ENCODE assay signal across 8 cellular contexts in genomic region chr20:12570371-12570770, GRCh38.
A peak's percentile ranks its signal among the peaks of the same experiment; 100 is the strongest.
DNase-seq lines count a peak whose midpoint lies in the region; ATAC-seq, FAIRE-seq and TF ChIP-seq lines count a peak whose summit lies in the region.

No MANE protein-coding gene starts in this region.

- H3K27ac ChIP-seq in H9 (ENCODE audit: insufficient read length, low read depth, low read length) (no peak overlapping the region), astrocyte (ENCODE audit: low read depth, low read length) (no peak overlapping the region), esophagus muscularis mucosa (replicated peaks in 1 of 4) (no peak overlapping the region)

- H3K79me2 ChIP-seq in H9 (ENCODE audit: insufficient read depth, low read length) (no peaks in the 10 kb centered on the region), astrocyte (ENCODE audit: insufficient read depth, low read length) (no peaks in the 10 kb centered on the region)

- H3K4me3 ChIP-seq in astrocyte (ENCODE audit: insufficient read depth, low read depth, low read length) (no peak overlapping the region), esophagus muscularis mucosa (no peak overlapping the region)

- peak; percentile 89 for TF ChIP-seq CTCF in H9 (conservative IDR thresholded peaks at IDR 0.05)
- peak; percentile 7 for TF ChIP-seq CTCF in astrocyte (IDR thresholded peaks at IDR 0.05; ENCODE audit: insufficient read depth, low read depth, low read length)
- TF ChIP-seq CTCF in osteocyte (IDR thresholded peaks at IDR 0.05): peak; percentile 20
- no peak for TF ChIP-seq CTCF in esophagus muscularis mucosa (IDR thresholded peaks at IDR 0.05)

- H3K4me3 Mint-ChIP-seq in H9: no peak overlapping the region
- no peak overlapping the region for H3K4me3 Mint-ChIP-seq in astrocyte (ENCODE audit: unreplicated experiment)
- no peak overlapping the region for H3K4me3 Mint-ChIP-seq in osteocyte (ENCODE audit: unreplicated experiment)

- H3K23ac ChIP-seq in H9 (ENCODE audit: insufficient read length, low read depth, low read length): no peak overlapping the region

- no peak overlapping the region for H2AFZ ChIP-seq in H9 (ENCODE audit: low read length)
- H2AFZ ChIP-seq in astrocyte (ENCODE audit: low read depth, low read length): no peak overlapping the region

- no peaks in the 10 kb centered on the region for H3K79me1 ChIP-seq in H9 (ENCODE audit: insufficient read depth, low read depth, low read length, poor library complexity, severe bottlenecking)

- no peak overlapping the region for H2BK12ac ChIP-seq in H9 (ENCODE audit: insufficient read length, low read depth, low read length)

- H3K36me3 ChIP-seq in astrocyte (ENCODE audit: insufficient read depth, low read length) (no peaks in the 10 kb centered on the region), esophagus muscularis mucosa (no peaks in the 10 kb centered on the region)

- no peak overlapping the region for H3K4ac ChIP-seq in H9 (ENCODE audit: low read depth, low read length)

- H3K27me3 Mint-ChIP-seq in H9 (ENCODE audit: low read depth) (no peaks in the 10 kb centered on the region), astrocyte (ENCODE audit: low read depth, unreplicated experiment) (no peaks in the 10 kb centered on the region), osteocyte (ENCODE audit: unreplicated experiment) (no peaks in the 10 kb centered on the region)

- H2BK15ac ChIP-seq in H9 (ENCODE audit: low read depth, low read length): no peak overlapping the region

- H3K9me3 Mint-ChIP-seq in H9 (no peaks in the 10 kb centered on the region), astrocyte (ENCODE audit: unreplicated experiment) (no peaks in the 10 kb centered on the region), osteocyte (ENCODE audit: unreplicated experiment) (no peaks in the 10 kb centered on the region)

- H3K4me1 ChIP-seq in H9 (ENCODE audit: insufficient read depth, low read length) (no peaks in the 10 kb centered on the region), astrocyte (ENCODE audit: insufficient read depth, low read length) (no peaks in the 10 kb centered on the region), esophagus muscularis mucosa (no peaks in the 10 kb centered on the region)

- no peaks in the 10 kb centered on the region for H4K20me1 ChIP-seq in H9 (ENCODE audit: control insufficient read depth, insufficient read depth, insufficient read length)
- H4K20me1 ChIP-seq in astrocyte (ENCODE audit: insufficient read depth, low read length): no peaks in the 10 kb centered on the region

- no peak overlapping the region for H2BK20ac ChIP-seq in H9 (ENCODE audit: low read depth, low read length, poor library complexity, severe bottlenecking)

- FAIRE-seq in astrocyte (lab: Jason Lieb, UNC): no peak

- H4K8ac ChIP-seq in H9 (replicated peaks; ENCODE audit: insufficient read length, low read depth, low read length): no peak overlapping the region

- no peak overlapping the region for H3K18ac ChIP-seq in H9 (ENCODE audit: insufficient read length, low read depth, low read length)

- H3K9me3 ChIP-seq in H9 (ENCODE audit: control insufficient read depth, low read depth, low read length): no peaks in the 10 kb centered on the region
- H3K9me3 ChIP-seq in astrocyte (ENCODE audit: insufficient read depth, low read depth, low read length): no peaks in the 10 kb centered on the region
- no peaks in the 10 kb centered on the region for H3K9me3 ChIP-seq in esophagus muscularis mucosa

- no peak overlapping the region for H3K9ac ChIP-seq in H9 (ENCODE audit: extremely low read depth, insufficient read length, low read length)
- H3K9ac ChIP-seq in astrocyte (ENCODE audit: low read length): no peak overlapping the region

- no peak overlapping the region for H3K27ac Mint-ChIP-seq in H9
- no peak overlapping the region for H3K27ac Mint-ChIP-seq in astrocyte (ENCODE audit: unreplicated experiment)
- no peak overlapping the region for H3K27ac Mint-ChIP-seq in osteocyte (ENCODE audit: unreplicated experiment)

- no peak overlapping the region for H3K14ac ChIP-seq in H9 (ENCODE audit: insufficient read depth, low read length)

- no peak overlapping the region for H2BK120ac ChIP-seq in H9 (ENCODE audit: low read depth, low read length, poor library complexity, severe bottlenecking)

- 0 out of 4 replicates have a peak, but pooled peaks cover 0 to 2% of the 10 kb centered on the region in 2 experiments for H3K4me1 Mint-ChIP-seq in H9
- peaks cover 14% of the 10 kb centered on the region for H3K4me1 Mint-ChIP-seq in astrocyte (ENCODE audit: low read depth, unreplicated experiment)
- H3K4me1 Mint-ChIP-seq in osteocyte (ENCODE audit: unreplicated experiment): no peaks in the 10 kb centered on the region

- no peaks in the 10 kb centered on the region for H3K27me3 ChIP-seq in H9 (ENCODE audit: insufficient read depth, low read length)
- no peaks in the 10 kb centered on the region for H3K27me3 ChIP-seq in astrocyte (ENCODE audit: insufficient read depth, low read length)
- H3K27me3 ChIP-seq in esophagus muscularis mucosa: no peaks in the 10 kb centered on the region

- H4K91ac ChIP-seq in H9 (ENCODE audit: insufficient read length, low read depth, low read length): no peak overlapping the region

- no peak overlapping the region for H3K4me2 ChIP-seq in H9 (ENCODE audit: insufficient read depth, insufficient read length, low read length)
- no peak overlapping the region for H3K4me2 ChIP-seq in astrocyte (ENCODE audit: low read length)

- no peak overlapping the region for H3T11ph ChIP-seq in H9 (ENCODE audit: low read length)

- H3K56ac ChIP-seq in H9 (ENCODE audit: insufficient read length, low read depth, low read length): no peak overlapping the region

- H3K36me3 Mint-ChIP-seq in H9 (ENCODE audit: insufficient read depth in 1 of 3, low read depth in 3 of 3) (no peaks in the 10 kb centered on the region; a peak in 2 of 7 replicates), astrocyte (ENCODE audit: low read depth, unreplicated experiment) (no peaks in the 10 kb centered on the region), osteocyte (ENCODE audit: unreplicated experiment) (no peaks in the 10 kb centered on the region)

- no peak overlapping the region for H2AK5ac ChIP-seq in H9 (ENCODE audit: insufficient read length, low read length)

- no peak for TF ChIP-seq POLR2A in esophagus muscularis mucosa (IDR thresholded peaks at IDR 0.05; ENCODE audit: low read depth)

- intact Hi-C loops in esophagus muscularis mucosa (cut with DNase I): no loop called here

- no peak for ATAC-seq in GM18907 (IDR thresholded peaks at IDR 0.05; ENCODE audit: unreplicated experiment)
- no peak for ATAC-seq in HG02798 (IDR thresholded peaks at IDR 0.05; ENCODE audit: poor library complexity, unreplicated experiment)

- H3K23me2 ChIP-seq in H9 (ENCODE audit: insufficient read length, low read depth, low read length, poor library complexity, severe bottlenecking): no peaks in the 10 kb centered on the region

- peak; percentile 81 for DNase-seq in H9
- peak; percentile 59 for DNase-seq in NCI-H2171 (lab: John Stamatoyannopoulos, UW)
- no peak for DNase-seq in astrocyte (ENCODE audit: low read depth)
- DNase-seq in osteocyte (ENCODE audit: extremely low spot score, unreplicated experiment): no peak
- no peak for DNase-seq in stimulated activated CD4-positive, alpha-beta T cell treated with anti-CD3 and anti-CD28 coated beads, Interleukin-2, amount 100 ng/mL, for 48 hours
- DNase-seq in esophagus muscularis mucosa (ENCODE audit: extremely low spot score): no peak

- H2BK5ac ChIP-seq in H9 (ENCODE audit: insufficient read length, low read length): no peak overlapping the region

- WGBS in H9 (ENCODE audit: extremely low coverage, insufficient read length, low lambda C conversion rate): no CpG with 5 or more reads among the region's 1 CpG
- 13% methylated on average over 1 of the region's 1 CpG for WGBS in esophagus muscularis mucosa

- H4K5ac ChIP-seq in H9 (ENCODE audit: insufficient read length, low read depth, low read length): no peak overlapping the region

- TF ChIP-seq EP300 in esophagus muscularis mucosa (IDR thresholded peaks at IDR 0.05): no peak

Comparison
In these comparisons a context has a peak if more than half of its experiments do, and no peak if none do; other contexts are left out.
1. DNase-seq: peak in H9 (single experiment) and NCI-H2171 (single experiment); none in astrocyte (single experiment), osteocyte (single experiment), stimulated activated CD4-positive, alpha-beta T cell treated with anti-CD3 and anti-CD28 coated beads, Interleukin-2, amount 100 ng/mL, for 48 hours (0 of 2) and esophagus muscularis mucosa (single experiment).
2. CTCF ChIP-seq: peak in H9 (single experiment), astrocyte (single experiment) and osteocyte (single experiment); none in esophagus muscularis mucosa (0 of 3).